15 cellular contexts compared by ENCODE assay signal in genomic region chr9:23596913-23597634, GRCh38.
DNase-seq lines count a peak whose midpoint lies in the region; ATAC-seq and TF ChIP-seq lines count a peak whose summit lies in the region.
"Had no signal": no experiment of that assay in that cellular context is flagged by ENCODE, and none has a peak within 500 bp of the region (broad histone marks: within the 10 kb centered on the region; RNA-seq: fewer than 3 reads in every experiment).

No MANE protein-coding gene starts in this region.

- TF ChIP-seq POLR2A in breast epithelium (IDR thresholded peaks at IDR 0.05) = no peak

- no peaks in the 10 kb centered on the region for H3K27me3 ChIP-seq in cardiac muscle cell
- no peaks in the 10 kb centered on the region for H3K27me3 ChIP-seq in right atrium auricular region
- H3K27me3 ChIP-seq in breast epithelium = no peaks in the 10 kb centered on the region

- TF ChIP-seq CTCF in cardiac muscle cell (IDR thresholded peaks at IDR 0.05; ENCODE audit: low read depth, low read length) = no peak
- no peak for TF ChIP-seq CTCF in right atrium auricular region (IDR thresholded peaks at IDR 0.05)
- TF ChIP-seq CTCF in glutamatergic neuron (IDR thresholded peaks at IDR 0.05; ENCODE audit: partially characterized antibody, unreplicated experiment) = no peak
- TF ChIP-seq CTCF in breast epithelium (IDR thresholded peaks at IDR 0.05) = no peak

- peaks cover 10% of the 10 kb centered on the region for H3K9me3 Mint-ChIP-seq in glutamatergic neuron (ENCODE audit: unreplicated experiment)
- H3K9me3 Mint-ChIP-seq: CD4-positive, alpha-beta T cell had no signal

- peak overlapping the region; percentile 8 for H3K27ac ChIP-seq in cardiac muscle cell
- H3K27ac ChIP-seq in right atrium auricular region = no peak overlapping the region
- peak overlapping the region in 1 of 2 donors; percentile 33 for H3K27ac ChIP-seq in breast epithelium
- H3K27ac ChIP-seq in caudate nucleus (ENCODE audit: low read depth, low read length) = no peak overlapping the region
- H3K27ac ChIP-seq: GM23248 had no signal

- intact Hi-C loops in breast epithelium (cut with DNase I; ENCODE audit: low total_unique reads) = no loop called here

- H3K4me3 ChIP-seq in cardiac muscle cell (no peak overlapping the region), right atrium auricular region (no peak overlapping the region), breast epithelium (no peak overlapping the region)
- H3K4me3 ChIP-seq: GM12878, GM23248 had no signal

- peaks cover 27% of the 10 kb centered on the region for H3K4me1 ChIP-seq in cardiac muscle cell (ENCODE audit: low read depth)
- no peaks in the 10 kb centered on the region for H3K4me1 ChIP-seq in right atrium auricular region
- no peaks in the 10 kb centered on the region for H3K4me1 ChIP-seq in breast epithelium

- peak overlapping the region; percentile 40 for H3K27ac Mint-ChIP-seq in glutamatergic neuron (ENCODE audit: unreplicated experiment)
- H3K27ac Mint-ChIP-seq: CD4-positive, alpha-beta T cell had no signal

- H3K36me3 ChIP-seq in cardiac muscle cell (no peaks in the 10 kb centered on the region), right atrium auricular region (no peaks in the 10 kb centered on the region), breast epithelium (no peaks in the 10 kb centered on the region)

- no peak for ATAC-seq in SK-N-SH treated with all-trans-retinoic acid at 6 μM for 48 hours
- ATAC-seq: GM12878, HCT116 had no signal

- DNase-seq in cardiac muscle cell (ENCODE audit: low read depth in 1 of 2, low spot score in 1 of 2) (no peak), right atrium auricular region (ENCODE audit: low spot score) (no peak), glutamatergic neuron (no peak), breast epithelium (ENCODE audit: low spot score in 2 of 2) (no peak), caudate nucleus (lab: John Stamatoyannopoulos, UW) (no peak), NCI-H1105 treated with DMSO at 0.1 percent for 48 hours (lab: John Stamatoyannopoulos, UW) (no peak)
- DNase-seq: ACHN; C1 segment of cervical spinal cord; Calu3; CD4-positive, alpha-beta T cell; DMS 273 treated with DMSO at 0.1 percent for 48 hours; GM23248 had no signal

- H3K9me3 ChIP-seq in cardiac muscle cell (ENCODE audit: low read depth) (no peaks in the 10 kb centered on the region), right atrium auricular region (no peaks in the 10 kb centered on the region), breast epithelium (no peaks in the 10 kb centered on the region)

- H3K36me3 Mint-ChIP-seq in glutamatergic neuron (ENCODE audit: unreplicated experiment) = no peaks in the 10 kb centered on the region

- H3K4me1 Mint-ChIP-seq in glutamatergic neuron (ENCODE audit: low read depth, unreplicated experiment) = peaks cover 3% of the 10 kb centered on the region

- H3K27me3 Mint-ChIP-seq in glutamatergic neuron (ENCODE audit: unreplicated experiment) = peaks cover 2% of the 10 kb centered on the region
- H3K27me3 Mint-ChIP-seq: CD4-positive, alpha-beta T cell had no signal

- H3K4me3 Mint-ChIP-seq in glutamatergic neuron (ENCODE audit: unreplicated experiment) = no peak overlapping the region
- H3K4me3 Mint-ChIP-seq: CD4-positive, alpha-beta T cell had no signal

TF ChIP-seq in SK-N-SH treated with all-trans-retinoic acid at 6 μM for 48 hours, 23 proteins besides CTCF, POLR2A, EP300 and RAD21:
- TF ChIP-seq GLIS3 (CRISPR knock-in tag; IDR thresholded peaks at IDR 0.05) (no peak), PPARA (CRISPR knock-in tag; IDR thresholded peaks at IDR 0.05; ENCODE audit: borderline replicate concordance) (no peak), POU6F1 (CRISPR knock-in tag; IDR thresholded peaks at IDR 0.05; ENCODE audit: borderline replicate concordance, low read depth) (no peak), ZC3H10 (CRISPR knock-in tag; IDR thresholded peaks at IDR 0.05) (no peak), TCF4 (CRISPR knock-in tag; IDR thresholded peaks at IDR 0.05; ENCODE audit: borderline replicate concordance) (peak; percentile 51; the same call in 1 of the 2 replicates), ZNF8 (CRISPR knock-in tag; IDR thresholded peaks at IDR 0.05) (no peak)
